In the genomic region with DNA sequence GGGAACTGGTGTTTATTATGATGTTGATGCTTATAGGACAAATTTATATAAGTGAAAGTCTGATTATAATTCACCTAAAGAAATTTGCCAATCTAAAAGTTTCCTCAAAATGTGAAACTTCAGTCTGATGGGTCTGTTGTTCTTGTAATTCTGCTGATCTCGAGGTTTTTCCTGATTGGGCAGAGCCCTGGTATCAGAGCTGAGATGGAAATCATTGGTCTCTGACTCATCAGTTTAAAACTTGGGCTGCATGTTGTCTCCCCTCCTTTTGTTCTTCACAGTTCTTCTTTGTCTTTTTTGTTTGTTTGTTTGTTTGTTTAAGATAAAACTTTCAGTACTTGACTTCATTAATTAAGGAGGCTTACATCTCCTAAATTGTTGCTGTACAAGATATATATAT, we compare ENCODE assay signal across 1 cellular context.
TF ChIP-seq lines count a peak whose summit lies in the region.

No MANE protein-coding gene starts in this region.

TF ChIP-seq in H1, 55 proteins besides CTCF, POLR2A, EP300 and RAD21 (continued from another document):
- TF ChIP-seq YY1 (IDR thresholded peaks at IDR 0.05; ENCODE audit: low read depth, low read length) = no peak
- TF ChIP-seq RBBP5 (IDR thresholded peaks at IDR 0.05; ENCODE audit: borderline replicate concordance, low read depth, low read length) = no peak
- no peak for TF ChIP-seq SIRT6 (IDR thresholded peaks at IDR 0.05; ENCODE audit: low read length)
- no peak for TF ChIP-seq KDM4A (IDR thresholded peaks at IDR 0.05; ENCODE audit: low read depth, low read length, severe bottlenecking)
